17 cellular contexts compared by ENCODE assay signal in the genomic region with DNA sequence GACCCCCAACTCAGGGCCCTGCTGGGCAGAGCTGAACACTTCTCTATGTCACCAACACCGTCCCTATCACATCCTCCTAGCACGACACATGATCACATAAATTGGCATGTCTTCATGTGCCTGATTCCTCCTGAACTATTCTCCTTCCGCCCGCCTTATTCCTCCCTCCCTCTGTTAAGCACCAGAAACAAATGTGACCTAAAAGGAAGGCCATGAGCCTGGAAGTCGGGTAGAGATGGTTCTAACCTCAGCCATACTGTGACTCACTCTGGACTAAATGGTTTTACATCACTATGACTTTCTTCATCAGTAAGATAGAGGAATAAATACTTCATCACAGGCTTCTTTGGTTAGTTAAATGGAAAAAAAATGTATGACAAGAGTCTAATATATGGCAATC.
DNase-seq lines count a peak whose midpoint lies in the region; ATAC-seq and TF ChIP-seq lines count a peak whose summit lies in the region.
"Had no signal": no experiment of that assay in that cellular context is flagged by ENCODE, and none has a peak within 500 bp of the region (broad histone marks: within the 10 kb centered on the region; RNA-seq: fewer than 3 reads in every experiment).

No MANE protein-coding gene starts in this region.

- H3K27me3 ChIP-seq in GM23248 (replicated peaks; ENCODE audit: insufficient read depth) (no peaks in the 10 kb centered on the region), gastroesophageal sphincter (no peaks in the 10 kb centered on the region)

- WGBS in GM23248 (ENCODE audit: low coverage in 1 of 2, low lambda C conversion rate in 2 of 2, missing lambda C conversion rate in 2 of 2), 2 experiments = 4 to 14% methylated on average over 5 of the region's 5 CpGs
- 60 to 79% methylated on average over 4 of the region's 5 CpGs for WGBS in gastroesophageal sphincter (ENCODE audit: low coverage in 1 of 2), 2 donors

- no peaks in the 10 kb centered on the region for H3K9me2 ChIP-seq in GM23248 (ENCODE audit: insufficient read depth)

- H3K9me3 ChIP-seq in GM23248 (ENCODE audit: low read depth) (no peaks in the 10 kb centered on the region), gastroesophageal sphincter (no peaks in the 10 kb centered on the region)
- H3K9me3 ChIP-seq: A549, HAP-1 had no signal

- H4K20me1 ChIP-seq in GM23248 (ENCODE audit: insufficient read depth) = no peaks in the 10 kb centered on the region

- no peak for TF ChIP-seq EP300 in gastroesophageal sphincter (IDR thresholded peaks at IDR 0.05)

- H3F3A ChIP-seq in GM23248 (ENCODE audit: insufficient read depth) = peaks cover 17% of the 10 kb centered on the region

- intact Hi-C loops in sciatic nerve (cut with DNase I) = no loop called here

- no peak for TF ChIP-seq CTCF in AG10803 (conservative IDR thresholded peaks at IDR 0.05; ENCODE audit: low read length)
- TF ChIP-seq CTCF in gastroesophageal sphincter (IDR thresholded peaks at IDR 0.05) = no peak

- H3K9ac ChIP-seq in GM23248 = no peak overlapping the region

- H3K79me2 ChIP-seq in GM23248 (ENCODE audit: insufficient read depth) = no peaks in the 10 kb centered on the region

- TF ChIP-seq POLR2A in gastroesophageal sphincter (IDR thresholded peaks at IDR 0.05) = no peak

- H3K27ac ChIP-seq in GM23248 = peak overlapping the region; percentile 37
- H3K27ac ChIP-seq in gastroesophageal sphincter = peak overlapping the region in 2 of 4 donors; percentile 8 to 32
- H3K27ac ChIP-seq: A549, HL-60, PC-9 had no signal

- peak overlapping the region; percentile 17 for H3K4me2 ChIP-seq in GM23248 (ENCODE audit: unreplicated experiment)
- H3K4me2 ChIP-seq: A549, PC-9 had no signal

- no peak overlapping the region for H3K4me3 ChIP-seq in AG10803 (ENCODE audit: low read length)
- no peak overlapping the region for H3K4me3 ChIP-seq in GM23248
- no peak overlapping the region for H3K4me3 ChIP-seq in gastroesophageal sphincter
- H3K4me3 ChIP-seq: A549, HAP-1, K562, PC-9 had no signal

- DNase-seq in AG10803 (ENCODE audit: low read depth) (peak; percentile 35), GM23248 (peak; percentile 71), sciatic nerve (ENCODE audit: low spot score) (no peak), kidney tubule cell (ENCODE audit: low spot score) (no peak)
- no peak for DNase-seq in activated CD4-positive, alpha-beta T cell treated with anti-CD3 and anti-CD28 coated beads for 1 hour
- DNase-seq in stimulated activated naive CD4-positive, alpha-beta T cell (lab: John Stamatoyannopoulos, UW) = no peak
- DNase-seq: DMS 273 treated with DMSO at 0.1 percent for 48 hours, NCI-H1417 treated with DMSO at 0.1 percent for 48 hours, NCI-H2029 treated with DMSO at 0.1 percent for 48 hours, NCI-H510A treated with DMSO at 0.1 percent for 48 hours, PC-9 had no signal

- in situ Hi-C loops in GM23248 (cut with MboI) = no loop called here

- peak; percentile 42 for ATAC-seq in gastroesophageal sphincter
- peak; percentile 63 for ATAC-seq in sciatic nerve
- no peak for ATAC-seq in GM21717 (IDR thresholded peaks at IDR 0.05; ENCODE audit: unreplicated experiment)
- ATAC-seq: A549, K562 had no signal

- H3K4me1 ChIP-seq in GM23248 (ENCODE audit: insufficient read depth) (peaks cover 20% of the 10 kb centered on the region), gastroesophageal sphincter (no peaks in the 10 kb centered on the region)
- H3K4me1 ChIP-seq: A549, HAP-1 had no signal

- H3K36me3 ChIP-seq in GM23248 (ENCODE audit: low read depth) (no peaks in the 10 kb centered on the region), gastroesophageal sphincter (no peaks in the 10 kb centered on the region)
- H3K36me3 ChIP-seq: HAP-1 had no signal

- peak overlapping the region; percentile 56 for H2AFZ ChIP-seq in GM23248
- H2AFZ ChIP-seq: PC-9 had no signal

Comparison
In these comparisons a context has a peak if more than half of its experiments do, and no peak if none do; other contexts are left out.
1. DNase-seq: peak in AG10803 (single experiment) and GM23248 (single experiment); none in sciatic nerve (single experiment), activated CD4-positive, alpha-beta T cell treated with anti-CD3 and anti-CD28 coated beads for 1 hour (single experiment), stimulated activated naive CD4-positive, alpha-beta T cell (0 of 6) and kidney tubule cell (single experiment).